Comparison of ENCODE assay signal across 8 cellular contexts in genomic region chr6:109440325-109441068, GRCh38. TPM values are rescaled to one million over a fixed set of nuclear protein-coding genes. Genes with fewer than 3 reads are reported as not detected.
DNase-seq lines count a peak whose midpoint lies in the region; ATAC-seq lines count a peak whose summit lies in the region.

TSS of gene PPIL6 (minus strand) at chr6:109440628. CDS start at chr6:109440590, 38 bp downstream.
TSS of gene SMPD2 (plus strand) at chr6:109440724. CDS start at chr6:109441122, 398 bp downstream.

- H3K9me3 Mint-ChIP-seq in CD4-positive, CD25-positive, alpha-beta regulatory T cell: peaks cover 0 to 3% (median 0%) of the 10 kb centered on the region in 7 donors

- peaks cover 3% of the 10 kb centered on the region for H3K36me3 Mint-ChIP-seq in CD4-positive, CD25-positive, alpha-beta regulatory T cell

- ATAC-seq in CD4-positive, CD25-positive, alpha-beta regulatory T cell (ENCODE audit: low read depth in 2 of 2): peak; percentile 86 to 87
- peak; percentile 82 for ATAC-seq in HG03442 (IDR thresholded peaks at IDR 0.05; ENCODE audit: unreplicated experiment)

- H3K4me1 ChIP-seq in CD4-positive, CD25-positive, alpha-beta regulatory T cell (ENCODE audit: control insufficient read depth, insufficient read depth, low read length, poor library complexity, severe bottlenecking): peaks cover 26% of the 10 kb centered on the region
- peaks cover 14% of the 10 kb centered on the region for H3K4me1 ChIP-seq in effector memory CD4-positive, alpha-beta T cell (ENCODE audit: control insufficient read depth, insufficient read depth, low read length, poor library complexity, severe bottlenecking)
- H3K4me1 ChIP-seq in mesendoderm (ENCODE audit: control insufficient read depth, low read depth, low read length): peaks cover 5% of the 10 kb centered on the region

- peak within 1 kb of the TSS; percentile 31 for H2BK5ac ChIP-seq in mesendoderm (ENCODE audit: low read length)

- H2AK5ac ChIP-seq in mesendoderm (ENCODE audit: low read length): no peak within 1 kb of the TSS

- peak within 1 kb of the TSS; percentile 80 for H3K9ac ChIP-seq in mesendoderm (ENCODE audit: low read length)

- peak within 1 kb of the TSS; percentile 89 for H3K27ac ChIP-seq in CD4-positive, CD25-positive, alpha-beta regulatory T cell (ENCODE audit: insufficient read depth, low read length, poor library complexity, severe bottlenecking)
- peak within 1 kb of the TSS; percentile 94 for H3K27ac ChIP-seq in effector memory CD4-positive, alpha-beta T cell (ENCODE audit: insufficient read depth, low read length, poor library complexity, severe bottlenecking)
- H3K27ac ChIP-seq in mesendoderm (ENCODE audit: low read depth, low read length): peak within 1 kb of the TSS; percentile 63

- no peak within 1 kb of the TSS for H4K5ac ChIP-seq in mesendoderm (ENCODE audit: low read length)

- peak within 1 kb of the TSS; percentile 88 to 96 (median 93) for H3K27ac Mint-ChIP-seq in CD4-positive, CD25-positive, alpha-beta regulatory T cell

- H4K8ac ChIP-seq in mesendoderm (ENCODE audit: low read depth, low read length): no peak within 1 kb of the TSS

- peak within 1 kb of the TSS; percentile 71 for H3K4me3 ChIP-seq in CD4-positive, CD25-positive, alpha-beta regulatory T cell (ENCODE audit: low read depth, low read length)
- H3K4me3 ChIP-seq in effector memory CD4-positive, alpha-beta T cell (ENCODE audit: insufficient read depth, low read depth, low read length, poor library complexity, severe bottlenecking): peak within 1 kb of the TSS; percentile 73
- H3K4me3 ChIP-seq in mesendoderm (ENCODE audit: low read length): peak within 1 kb of the TSS; percentile 70

- H2BK15ac ChIP-seq in mesendoderm (replicated peaks; ENCODE audit: low read depth): no peak within 1 kb of the TSS

- H3K4me3 Mint-ChIP-seq in CD4-positive, CD25-positive, alpha-beta regulatory T cell: peak within 1 kb of the TSS; percentile 89 to 95 (median 92)

- H3K18ac ChIP-seq in mesendoderm (ENCODE audit: low read length): peak within 1 kb of the TSS; percentile 88

- peaks cover 3% of the 10 kb centered on the region for H3K79me1 ChIP-seq in mesendoderm (ENCODE audit: low read length)

- no CpG with 5 or more reads among the region's 103 CpGs for WGBS in mesendoderm (ENCODE audit: extremely low coverage, insufficient coverage, low lambda C conversion rate)

- no peak within 1 kb of the TSS for H3K23ac ChIP-seq in mesendoderm (ENCODE audit: low read length)

- no peak within 1 kb of the TSS for H2BK120ac ChIP-seq in mesendoderm (ENCODE audit: low read depth, low read length)

- H3K9me3 ChIP-seq in CD4-positive, CD25-positive, alpha-beta regulatory T cell (ENCODE audit: control insufficient read depth in 2 of 2, low read length in 2 of 2): no peaks in the 10 kb centered on the region
- no peaks in the 10 kb centered on the region for H3K9me3 ChIP-seq in effector memory CD4-positive, alpha-beta T cell (ENCODE audit: control insufficient read depth, low read length)

- H3K4me2 ChIP-seq in mesendoderm (ENCODE audit: low read length): peak within 1 kb of the TSS; percentile 95

- H3K4me1 Mint-ChIP-seq in CD4-positive, CD25-positive, alpha-beta regulatory T cell: peaks cover 0 to 40% (median 25%) of the 10 kb centered on the region in 4 donors

- no peaks in the 10 kb centered on the region for H3K27me3 ChIP-seq in CD4-positive, CD25-positive, alpha-beta regulatory T cell (ENCODE audit: control insufficient read depth, insufficient read depth, low read length)
- no peaks in the 10 kb centered on the region for H3K27me3 ChIP-seq in effector memory CD4-positive, alpha-beta T cell (replicated peaks; ENCODE audit: control insufficient read depth, insufficient read depth, low read length, poor library complexity, severe bottlenecking)
- no peaks in the 10 kb centered on the region for H3K27me3 ChIP-seq in mesendoderm (ENCODE audit: insufficient read depth, low read length, poor library complexity)

- DNase-seq in CD4-positive, CD25-positive, alpha-beta regulatory T cell: peak; percentile 75 to 78 (median 76)
- DNase-seq in GM19240 (ENCODE audit: insufficient read length, low spot score) (peak; percentile 70), NCI-H774 (lab: John Stamatoyannopoulos, UW) (peak; percentile 95), mesendoderm (peak; percentile 95)
- peak; percentile 40 to 70 for DNase-seq in activated CD8-positive, alpha-beta memory T cell treated with anti-CD3 and anti-CD28 coated beads for 1 hour (ENCODE audit: extremely low read depth in 1 of 2, low read depth in 1 of 2)
- peak; percentile 70 to 73 (median 71) for DNase-seq in effector memory CD4-positive, alpha-beta T cell
- DNase-seq in stimulated activated CD8-positive, alpha-beta memory T cell treated with anti-CD3 and anti-CD28 coated beads, Interleukin-12 subunit alpha, Interleukin-12 subunit beta, amount 100 ng/mL, for 4 hours (ENCODE audit: low read depth): peak; percentile 76

- H3K56ac ChIP-seq in mesendoderm (ENCODE audit: low read length): peak within 1 kb of the TSS; percentile 92

- H3K79me2 ChIP-seq in mesendoderm (ENCODE audit: control insufficient read depth, insufficient read depth, low read length): no peaks in the 10 kb centered on the region

- peaks cover 22% of the 10 kb centered on the region for H3K36me3 ChIP-seq in CD4-positive, CD25-positive, alpha-beta regulatory T cell (ENCODE audit: control insufficient read depth, insufficient read depth, low read length)
- H3K36me3 ChIP-seq in effector memory CD4-positive, alpha-beta T cell (ENCODE audit: control insufficient read depth, insufficient read depth, low read length): peaks cover 16% of the 10 kb centered on the region
- H3K36me3 ChIP-seq in mesendoderm (ENCODE audit: control insufficient read depth, insufficient read depth, low read length): peaks cover 8% of the 10 kb centered on the region

- peaks cover 10% of the 10 kb centered on the region for H3K27me3 Mint-ChIP-seq in CD4-positive, CD25-positive, alpha-beta regulatory T cell

- no peak within 1 kb of the TSS for H3K4ac ChIP-seq in mesendoderm (ENCODE audit: low read depth, low read length)

RNA-seq across cellular contexts. Expression of gene PPIL6, which starts in this region (rescaled TPM):
- 0.91 TPM for total RNA-seq in CD4-positive, CD25-positive, alpha-beta regulatory T cell
- under 1 TPM; 0.24 to 0.72 (median 0.39) TPM for polyA plus RNA-seq in CD4-positive, CD25-positive, alpha-beta regulatory T cell
- 0.29 TPM for polyA plus RNA-seq in mesendoderm (2013, experiment 1 of 2)
- 0.29 TPM for polyA plus RNA-seq in mesendoderm (2013, experiment 2 of 2)

RNA-seq across cellular contexts. Expression of gene SMPD2, which starts in this region (rescaled TPM):
- 30.2 TPM for total RNA-seq in CD4-positive, CD25-positive, alpha-beta regulatory T cell
- 10 to 100 TPM in 3 of 4 donors, 1 to 10 TPM in 1; 9.5 to 14.8 (median 12.4) TPM for polyA plus RNA-seq in CD4-positive, CD25-positive, alpha-beta regulatory T cell
- polyA plus RNA-seq in mesendoderm (2013, experiment 1 of 2): 5.7 TPM
- polyA plus RNA-seq in mesendoderm (2013, experiment 2 of 2): 5.5 TPM

Comparison
In these comparisons a context has a peak if more than half of its experiments do, and no peak if none do; other contexts are left out.
1. Peak in every context shown above with its lines: DNase-seq, ATAC-seq, H3K4me3 ChIP-seq and H3K27ac ChIP-seq.